Comparison of ENCODE assay signal across 1 cellular context in genomic region chr2:69203166-69203985, GRCh38.
TF ChIP-seq lines count a peak whose summit lies in the region.

No MANE protein-coding gene starts in this region.

TF ChIP-seq in HepG2, 621 proteins besides CTCF, POLR2A, EP300 and RAD21 (continued from another document and continues in another):
- TF ChIP-seq HDAC1 (CRISPR knock-in tag; IDR thresholded peaks at IDR 0.05) = 0 out of 2 replicates have a peak, but pooled peaks have one; percentile 39
- TF ChIP-seq ZNF703 (CRISPR knock-in tag; IDR thresholded peaks at IDR 0.05; ENCODE audit: borderline replicate concordance) = no peak
- TF ChIP-seq, protein P1, sequence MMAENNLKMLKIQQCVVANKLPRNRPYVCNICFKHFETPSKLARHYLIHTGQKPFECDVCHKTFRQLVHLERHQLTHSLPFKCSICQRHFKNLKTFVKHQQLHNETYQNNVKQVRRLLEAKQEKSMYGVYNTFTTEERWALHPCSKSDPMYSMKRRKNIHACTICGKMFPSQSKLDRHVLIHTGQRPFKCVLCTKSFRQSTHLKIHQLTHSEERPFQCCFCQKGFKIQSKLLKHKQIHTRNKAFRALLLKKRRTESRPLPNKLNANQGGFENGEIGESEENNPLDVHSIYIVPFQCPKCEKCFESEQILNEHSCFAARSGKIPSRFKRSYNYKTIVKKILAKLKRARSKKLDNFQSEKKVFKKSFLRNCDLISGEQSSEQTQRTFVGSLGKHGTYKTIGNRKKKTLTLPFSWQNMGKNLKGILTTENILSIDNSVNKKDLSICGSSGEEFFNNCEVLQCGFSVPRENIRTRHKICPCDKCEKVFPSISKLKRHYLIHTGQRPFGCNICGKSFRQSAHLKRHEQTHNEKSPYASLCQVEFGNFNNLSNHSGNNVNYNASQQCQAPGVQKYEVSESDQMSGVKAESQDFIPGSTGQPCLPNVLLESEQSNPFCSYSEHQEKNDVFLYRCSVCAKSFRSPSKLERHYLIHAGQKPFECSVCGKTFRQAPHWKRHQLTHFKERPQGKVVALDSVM (CRISPR knock-in tag; IDR thresholded peaks at IDR 0.05) = no peak
- TF ChIP-seq, protein P2, sequence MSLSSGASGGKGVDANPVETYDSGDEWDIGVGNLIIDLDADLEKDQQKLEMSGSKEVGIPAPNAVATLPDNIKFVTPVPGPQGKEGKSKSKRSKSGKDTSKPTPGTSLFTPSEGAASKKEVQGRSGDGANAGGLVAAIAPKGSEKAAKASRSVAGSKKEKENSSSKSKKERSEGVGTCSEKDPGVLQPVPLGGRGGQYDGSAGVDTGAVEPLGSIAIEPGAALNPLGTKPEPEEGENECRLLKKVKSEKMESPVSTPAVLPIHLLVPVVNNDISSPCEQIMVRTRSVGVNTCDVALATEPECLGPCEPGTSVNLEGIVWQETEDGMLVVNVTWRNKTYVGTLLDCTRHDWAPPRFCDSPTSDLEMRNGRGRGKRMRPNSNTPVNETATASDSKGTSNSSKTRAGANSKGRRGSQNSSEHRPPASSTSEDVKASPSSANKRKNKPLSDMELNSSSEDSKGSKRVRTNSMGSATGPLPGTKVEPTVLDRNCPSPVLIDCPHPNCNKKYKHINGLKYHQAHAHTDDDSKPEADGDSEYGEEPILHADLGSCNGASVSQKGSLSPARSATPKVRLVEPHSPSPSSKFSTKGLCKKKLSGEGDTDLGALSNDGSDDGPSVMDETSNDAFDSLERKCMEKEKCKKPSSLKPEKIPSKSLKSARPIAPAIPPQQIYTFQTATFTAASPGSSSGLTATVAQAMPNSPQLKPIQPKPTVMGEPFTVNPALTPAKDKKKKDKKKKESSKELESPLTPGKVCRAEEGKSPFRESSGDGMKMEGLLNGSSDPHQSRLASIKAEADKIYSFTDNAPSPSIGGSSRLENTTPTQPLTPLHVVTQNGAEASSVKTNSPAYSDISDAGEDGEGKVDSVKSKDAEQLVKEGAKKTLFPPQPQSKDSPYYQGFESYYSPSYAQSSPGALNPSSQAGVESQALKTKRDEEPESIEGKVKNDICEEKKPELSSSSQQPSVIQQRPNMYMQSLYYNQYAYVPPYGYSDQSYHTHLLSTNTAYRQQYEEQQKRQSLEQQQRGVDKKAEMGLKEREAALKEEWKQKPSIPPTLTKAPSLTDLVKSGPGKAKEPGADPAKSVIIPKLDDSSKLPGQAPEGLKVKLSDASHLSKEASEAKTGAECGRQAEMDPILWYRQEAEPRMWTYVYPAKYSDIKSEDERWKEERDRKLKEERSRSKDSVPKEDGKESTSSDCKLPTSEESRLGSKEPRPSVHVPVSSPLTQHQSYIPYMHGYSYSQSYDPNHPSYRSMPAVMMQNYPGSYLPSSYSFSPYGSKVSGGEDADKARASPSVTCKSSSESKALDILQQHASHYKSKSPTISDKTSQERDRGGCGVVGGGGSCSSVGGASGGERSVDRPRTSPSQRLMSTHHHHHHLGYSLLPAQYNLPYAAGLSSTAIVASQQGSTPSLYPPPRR (CRISPR knock-in tag; IDR thresholded peaks at IDR 0.05; ENCODE audit: borderline replicate concordance) = peak; percentile 35; the same call in 1 of the 2 replicates
- no peak for TF ChIP-seq THAP9 (CRISPR knock-in tag; IDR thresholded peaks at IDR 0.05; ENCODE audit: borderline replicate concordance)
- peak; percentile 69 for TF ChIP-seq ASH2L (IDR thresholded peaks at IDR 0.05; ENCODE audit: insufficient read length, low read depth, low read length)
- TF ChIP-seq, protein P3, sequence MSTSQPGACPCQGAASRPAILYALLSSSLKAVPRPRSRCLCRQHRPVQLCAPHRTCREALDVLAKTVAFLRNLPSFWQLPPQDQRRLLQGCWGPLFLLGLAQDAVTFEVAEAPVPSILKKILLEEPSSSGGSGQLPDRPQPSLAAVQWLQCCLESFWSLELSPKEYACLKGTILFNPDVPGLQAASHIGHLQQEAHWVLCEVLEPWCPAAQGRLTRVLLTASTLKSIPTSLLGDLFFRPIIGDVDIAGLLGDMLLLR (CRISPR knock-in tag; IDR thresholded peaks at IDR 0.05) = no peak
- 0 out of 2 replicates have a peak, but pooled peaks have one; percentile 27 for TF ChIP-seq FOXA1 (IDR thresholded peaks at IDR 0.05)
- peak; percentile 77 for TF ChIP-seq FOXA1 (CRISPR knock-in tag; IDR thresholded peaks at IDR 0.05)
- TF ChIP-seq NFE2L2 (IDR thresholded peaks at IDR 0.05; ENCODE audit: low read length) = no peak
- TF ChIP-seq GRHL1 (CRISPR knock-in tag; conservative IDR thresholded peaks at IDR 0.05) = no peak
- TF ChIP-seq ZSCAN21 (CRISPR knock-in tag; IDR thresholded peaks at IDR 0.05; ENCODE audit: borderline replicate concordance) = no peak
- TF ChIP-seq HOXA3 (CRISPR knock-in tag; IDR thresholded peaks at IDR 0.05) = 0 out of 2 replicates have a peak, but pooled peaks have one; percentile 15
- no peak for TF ChIP-seq SOX6 (IDR thresholded peaks at IDR 0.05)
- TF ChIP-seq SOX6 (CRISPR knock-in tag; IDR thresholded peaks at IDR 0.05) = peak; percentile 54; the same call in 1 of the 2 replicates
- TF ChIP-seq BCL3 (CRISPR knock-in tag; IDR thresholded peaks at IDR 0.05) = no peak
- peak; percentile 18; the same call in 1 of the 2 replicates for TF ChIP-seq FOXJ3 (CRISPR knock-in tag; IDR thresholded peaks at IDR 0.05; ENCODE audit: borderline replicate concordance)
- no peak for TF ChIP-seq ISX (CRISPR knock-in tag; conservative IDR thresholded peaks at IDR 0.05)
- TF ChIP-seq ZNF660 (CRISPR knock-in tag; IDR thresholded peaks at IDR 0.05; ENCODE audit: borderline replicate concordance, low read depth) = no peak
- TF ChIP-seq FOXM1 (CRISPR knock-in tag; IDR thresholded peaks at IDR 0.05) = no peak
- no peak for TF ChIP-seq GABPA (IDR thresholded peaks at IDR 0.05; ENCODE audit: low read depth, low read length)
- no peak for TF ChIP-seq GABPA (CRISPR knock-in tag; IDR thresholded peaks at IDR 0.05; ENCODE audit: low read depth)
- TF ChIP-seq SALL2 (CRISPR knock-in tag; IDR thresholded peaks at IDR 0.05) = 0 out of 2 replicates have a peak, but pooled peaks have one; percentile 38
- TF ChIP-seq ZNF616 (CRISPR knock-in tag; IDR thresholded peaks at IDR 0.05; ENCODE audit: low read depth) = no peak
- 0 out of 2 replicates have a peak, but pooled peaks have one; percentile 59 for TF ChIP-seq ZNF556 (CRISPR knock-in tag; IDR thresholded peaks at IDR 0.05; ENCODE audit: borderline replicate concordance)
- no peak for TF ChIP-seq SMAD1 (CRISPR knock-in tag; IDR thresholded peaks at IDR 0.05; ENCODE audit: borderline replicate concordance, low read depth)
- TF ChIP-seq KAT8 (CRISPR knock-in tag; IDR thresholded peaks at IDR 0.05) = peak; percentile 28; the same call in 1 of the 2 replicates
- 0 out of 4 replicates have a peak, but pooled peaks of 1 of the 2 experiments have one; percentile 52 for TF ChIP-seq ATF4 (CRISPR knock-in tag; IDR thresholded peaks at IDR 0.05)
- peak; percentile 75; the same call in 1 of the 2 replicates for TF ChIP-seq ZMYM4 (CRISPR knock-in tag; IDR thresholded peaks at IDR 0.05)
- no peak for TF ChIP-seq MTA3 (CRISPR knock-in tag; IDR thresholded peaks at IDR 0.05)
- peak; percentile 92 for TF ChIP-seq ZNF12 (CRISPR knock-in tag; IDR thresholded peaks at IDR 0.05)
- TF ChIP-seq NR2F2 (IDR thresholded peaks at IDR 0.05; ENCODE audit: borderline replicate concordance, low read depth) = peak; percentile 1; the same call in 1 of the 2 replicates
- peak; percentile 24; the same call in 1 of the 2 replicates for TF ChIP-seq HNF4G (IDR thresholded peaks at IDR 0.05; ENCODE audit: borderline replicate concordance, low read depth, low read length)
- no peak; the same call in 1 of the 2 replicates for TF ChIP-seq HNF4G (CRISPR knock-in tag; IDR thresholded peaks at IDR 0.05; ENCODE audit: borderline replicate concordance, low read depth)
- 0 out of 2 replicates have a peak, but pooled peaks have one; percentile 20 for TF ChIP-seq YEATS2 (CRISPR knock-in tag; IDR thresholded peaks at IDR 0.05; ENCODE audit: borderline replicate concordance)
- TF ChIP-seq SIX4 (CRISPR knock-in tag; IDR thresholded peaks at IDR 0.05) = peak; percentile 95
- no peak for TF ChIP-seq ZNF563 (CRISPR knock-in tag; IDR thresholded peaks at IDR 0.05)
- no peak for TF ChIP-seq CCAR2 (optimal IDR thresholded peaks at IDR 0.05; ENCODE audit: low read depth, low read length)
- TF ChIP-seq ZGPAT (CRISPR knock-in tag; IDR thresholded peaks at IDR 0.05) = 0 out of 2 replicates have a peak, but pooled peaks have one; percentile 44
- TF ChIP-seq HOXA9 (CRISPR knock-in tag; IDR thresholded peaks at IDR 0.05; ENCODE audit: borderline replicate concordance) = no peak
- 0 out of 2 replicates have a peak, but pooled peaks have one; percentile 29 for TF ChIP-seq KDM1A (CRISPR knock-in tag; IDR thresholded peaks at IDR 0.05)
